In the genomic region with DNA sequence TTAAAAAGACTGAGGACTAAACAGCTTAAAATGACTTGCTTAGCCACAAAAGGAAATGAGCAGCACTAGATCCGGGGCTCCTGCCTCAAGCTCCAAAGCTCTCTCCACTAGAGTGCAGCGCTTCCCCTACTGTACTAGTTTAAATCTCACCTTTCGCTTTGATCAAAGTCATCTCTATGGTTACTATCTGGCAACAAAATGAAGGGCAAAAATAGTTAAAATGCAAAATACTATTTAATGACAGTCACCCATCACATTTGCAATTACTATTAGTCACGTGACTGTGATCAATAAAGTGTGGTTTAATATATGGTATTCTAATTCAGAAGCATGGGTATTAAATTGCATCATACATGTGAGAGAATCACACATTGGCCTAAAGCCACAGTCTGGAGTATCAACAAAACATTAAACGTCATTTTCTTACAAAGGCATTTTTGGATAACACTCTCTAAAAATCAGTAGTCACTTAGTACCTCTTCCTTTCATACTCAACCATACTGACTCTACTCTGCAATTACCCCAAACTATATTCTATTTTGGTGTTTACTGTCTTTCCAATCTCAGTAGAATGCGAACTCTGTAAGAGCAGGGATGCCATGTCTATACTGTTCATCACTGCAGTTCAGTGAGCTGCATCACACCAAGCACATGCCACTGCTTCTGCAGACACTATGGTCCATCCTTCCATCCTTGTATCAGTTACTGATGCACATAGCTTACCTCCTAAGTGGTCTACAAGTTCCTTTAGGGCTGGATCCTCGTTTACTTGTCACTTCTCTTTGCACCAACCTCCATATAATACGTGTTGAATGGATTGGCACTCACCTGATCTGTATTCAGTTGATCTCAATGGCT, we compare ENCODE assay signal across 8 cellular contexts. TPM values are rescaled to one million over a fixed set of nuclear protein-coding genes. Genes with fewer than 3 reads are reported as not detected.
DNase-seq lines count a peak whose midpoint lies in the region; TF ChIP-seq lines count a peak whose summit lies in the region.

No MANE protein-coding gene starts in this region.

- no peak for TF ChIP-seq POLR2A in sigmoid colon (IDR thresholded peaks at IDR 0.05)

- intact Hi-C loops in sigmoid colon (cut with DNase I): loop anchor here (10.0 kb wide), 1 partner anchor 355 kb away; a partner anchor contains a TSS
- intact Hi-C loops in dorsolateral prefrontal cortex (cut with DNase I): loop anchor here (10.0 kb wide), 2 partner anchors 115 to 465 kb away; a partner anchor contains a TSS

- TF ChIP-seq EP300 in sigmoid colon (IDR thresholded peaks at IDR 0.05): no peak

- peaks cover 58% of the 10 kb centered on the region for H3K36me3 Mint-ChIP-seq in T-helper 2 cell treated with Interferon-gamma antibody and Interleukin-4, amounts not matched to agents 5 μg/mL and 100 μg/mL, for 36 hours (ENCODE audit: low read depth)

- DNase-seq in AG04449 (ENCODE audit: low read depth, low spot score) (no peak), H7 (peak; percentile 64), retinal pigment epithelial cell (ENCODE audit: low read depth) (no peak), mucosa of gallbladder (ENCODE audit: low spot score) (no peak), sigmoid colon (no peak), dorsolateral prefrontal cortex (no peak)
- peak; percentile 30 for DNase-seq in T-helper 2 cell treated with Interferon-gamma antibody and Interleukin-4, amounts not matched to agents 5 μg/mL and 100 μg/mL, for 36 hours (ENCODE audit: low spot score)
- peak; percentile 50 for DNase-seq in effector CD4-positive, alpha-beta T cell

- POLR2A ChIA-PET in AG04449 (lab: Yijun Ruan, JAX): interaction anchor here (0.6 kb wide), 1 partner anchor 148 kb away, joined by 3 read pairs; no protein-coding TSS in a partner anchor

- WGBS in sigmoid colon, 2 donors: 61 to 64% methylated on average over 8 of the region's 8 CpGs

- H3K4me3 ChIP-seq in AG04449 (ENCODE audit: low read depth, low read length) (no peak overlapping the region), H7 (ENCODE audit: insufficient read depth, low read depth, low read length) (no peak overlapping the region), retinal pigment epithelial cell (ENCODE audit: low read length) (no peak overlapping the region), sigmoid colon (no peak overlapping the region), dorsolateral prefrontal cortex (peak overlapping the region in 1 of 59 donors; percentile 5)

- peak overlapping the region; percentile 73 for H3K27ac Mint-ChIP-seq in T-helper 2 cell treated with Interferon-gamma antibody and Interleukin-4, amounts not matched to agents 5 μg/mL and 100 μg/mL, for 36 hours

- no peaks in the 10 kb centered on the region for H3K9me3 Mint-ChIP-seq in T-helper 2 cell treated with Interferon-gamma antibody and Interleukin-4, amounts not matched to agents 5 μg/mL and 100 μg/mL, for 36 hours

- TF ChIP-seq CTCF in AG04449 (IDR thresholded peaks at IDR 0.05; ENCODE audit: insufficient read depth, low read length, missing control alignments) (peak; percentile 36), retinal pigment epithelial cell (conservative IDR thresholded peaks at IDR 0.05; ENCODE audit: low read depth, low read length) (peak; percentile 51), sigmoid colon (IDR thresholded peaks at IDR 0.05) (no peak), dorsolateral prefrontal cortex (IDR thresholded peaks at IDR 0.05 in 54 of 56, conservative IDR thresholded peaks at IDR 0.05 in 2 of 56; ENCODE audit: low read depth in 1 of 56, partially characterized antibody in 56 of 56) (peak in 5 of 56 donors; percentile 4 to 16 (median 12))

- H3K36me3 ChIP-seq in H7 (replicated peaks; ENCODE audit: control insufficient read depth, insufficient read depth, low read length) (peaks cover 2% of the 10 kb centered on the region), sigmoid colon (peaks cover 6 to 31% (median 8%) of the 10 kb centered on the region in 4 donors)

- no peaks in the 10 kb centered on the region for H3K9me3 ChIP-seq in sigmoid colon

- H3K27me3 ChIP-seq in H7 (ENCODE audit: control insufficient read depth, insufficient read depth, low read length): no peaks in the 10 kb centered on the region
- no peaks in the 10 kb centered on the region for H3K27me3 ChIP-seq in sigmoid colon
- H3K27me3 ChIP-seq in dorsolateral prefrontal cortex: no peaks in the 10 kb centered on the region

- H3K4me1 Mint-ChIP-seq in T-helper 2 cell treated with Interferon-gamma antibody and Interleukin-4, amounts not matched to agents 5 μg/mL and 100 μg/mL, for 36 hours (ENCODE audit: low read depth): peaks cover 46% of the 10 kb centered on the region

- H3K27ac ChIP-seq in sigmoid colon (no peak overlapping the region), dorsolateral prefrontal cortex (no peak overlapping the region)

- peak overlapping the region; percentile 55 for H3K4me3 Mint-ChIP-seq in T-helper 2 cell treated with Interferon-gamma antibody and Interleukin-4, amounts not matched to agents 5 μg/mL and 100 μg/mL, for 36 hours

- peaks cover 0 to 58% (median 53%) of the 10 kb centered on the region in 4 donors for H3K4me1 ChIP-seq in sigmoid colon

- CTCF ChIA-PET in AG04449 (lab: Yijun Ruan, JAX): interaction anchor here (0.9 to 11.0 kb wide), 4 partner anchors 11 to 327 kb away, joined by 3 to 97 read pairs (median 4); no protein-coding TSS in a partner anchor

- no peaks in the 10 kb centered on the region for H3K27me3 Mint-ChIP-seq in T-helper 2 cell treated with Interferon-gamma antibody and Interleukin-4, amounts not matched to agents 5 μg/mL and 100 μg/mL, for 36 hours (ENCODE audit: low read depth)

RNA-seq across cellular contexts. Expression of a gene that starts 6.2 kb away (rescaled TPM):
- 27.5 and 27.8 TPM in 2 replicates for total RNA-seq in H7 (2014; rRNA removed; shearing (Covaris generic))
- total RNA-seq in mucosa of gallbladder (34.4 TPM), sigmoid colon (10 to 100 TPM; 30.0 to 38.9 (median 33.0) TPM), dorsolateral prefrontal cortex (10 to 100 TPM; 32.9 to 84.7 (median 64.1) TPM)
- 10 to 100 TPM; 11.4 to 21.1 (median 15.7) TPM for polyA plus RNA-seq in sigmoid colon

RNA-seq across cellular contexts. Expression of a gene that starts 16.9 kb away (rescaled TPM):
- 22.3 and 25.3 TPM in 2 replicates for total RNA-seq in H7 (2014; rRNA removed; shearing (Covaris generic))
- 35.0 TPM for total RNA-seq in mucosa of gallbladder
- total RNA-seq in sigmoid colon: 10 to 100 TPM in 1 of 4 donors, 1 to 10 TPM in 3; 3.6 to 14.7 (median 7.8) TPM
- polyA plus RNA-seq in sigmoid colon: 10 to 100 TPM in 1 of 3 donors, 1 to 10 TPM in 2; 3.0 to 15.7 (median 5.3) TPM
- 100 to 1,000 TPM in 15 of 120 experiments, 10 to 100 TPM in 105; 38.9 to 154 (median 76.7) TPM for total RNA-seq in dorsolateral prefrontal cortex

Comparison
In these comparisons a context has a peak if more than half of its experiments do, and no peak if none do; other contexts are left out.
1. DNase-seq: peak in H7 (single experiment), T-helper 2 cell treated with Interferon-gamma antibody and Interleukin-4, amounts not matched to agents 5 μg/mL and 100 μg/mL, for 36 hours (single experiment) and effector CD4-positive, alpha-beta T cell (single experiment); none in AG04449 (single experiment), retinal pigment epithelial cell (single experiment), mucosa of gallbladder (single experiment), sigmoid colon (single experiment) and dorsolateral prefrontal cortex (0 of 10).
2. CTCF ChIP-seq: peak in AG04449 (single experiment) and retinal pigment epithelial cell (single experiment); none in sigmoid colon (0 of 4).